15 cellular contexts compared by ENCODE assay signal in genomic region chr18:23870963-23871362, GRCh38.
DNase-seq lines count a peak whose midpoint lies in the region; ATAC-seq and TF ChIP-seq lines count a peak whose summit lies in the region.
"Had no signal": no experiment of that assay in that cellular context is flagged by ENCODE, and none has a peak within 500 bp of the region (broad histone marks: within the 10 kb centered on the region; RNA-seq: fewer than 3 reads in every experiment).

No MANE protein-coding gene starts in this region.

- H3K9me3 Mint-ChIP-seq in MCF 10A (ENCODE audit: unreplicated experiment) = no peaks in the 10 kb centered on the region
- H3K9me3 Mint-ChIP-seq in natural killer cell treated with Interleukin-12 subunit alpha and Interleukin-12 subunit beta and Interleukin-15 and Interleukin-18, amount 100 ng/mL, for 72 hours = no peaks in the 10 kb centered on the region

- WGBS in SK-N-SH (ENCODE audit: low lambda C conversion rate) = 77% methylated on average over 5 of the region's 5 CpGs

- H3K4me2 ChIP-seq in SK-N-SH = 0 out of 2 replicates have a peak overlapping the region, but pooled peaks have one; percentile 38
- H3K4me2 ChIP-seq: A549 had no signal

- H4K20me1 ChIP-seq in SK-N-SH (ENCODE audit: insufficient read depth) = no peaks in the 10 kb centered on the region

- no peaks in the 10 kb centered on the region for H3K79me2 ChIP-seq in SK-N-SH (ENCODE audit: insufficient read depth)
- H3K79me2 ChIP-seq: parathyroid adenoma had no signal

- H3K4me1 Mint-ChIP-seq in MCF 10A (ENCODE audit: insufficient read depth, unreplicated experiment) = peaks cover 31% of the 10 kb centered on the region
- peaks cover 32% of the 10 kb centered on the region in 2 donors for H3K4me1 Mint-ChIP-seq in natural killer cell treated with Interleukin-12 subunit alpha and Interleukin-12 subunit beta and Interleukin-15 and Interleukin-18, amount 100 ng/mL, for 72 hours (ENCODE audit: low read depth in 2 of 2)

- no peak for ATAC-seq in SK-N-SH treated with all-trans-retinoic acid at 6 μM for 48 hours
- ATAC-seq in natural killer cell treated with Interleukin-12 subunit alpha and Interleukin-12 subunit beta and Interleukin-15 and Interleukin-18, amount 100 ng/mL, for 72 hours = no peak
- no peak for ATAC-seq in HG02623 (IDR thresholded peaks at IDR 0.05; ENCODE audit: unreplicated experiment)
- ATAC-seq in HG02938 (IDR thresholded peaks at IDR 0.05; ENCODE audit: unreplicated experiment) = no peak
- ATAC-seq: A549 had no signal

- POLR2A ChIA-PET in SK-N-SH (lab: Yijun Ruan, JAX) (no interaction called here), MCF 10A (lab: Yijun Ruan, JAX) (interaction anchor here (0.7 to 6.1 kb wide), 11 partner anchors 11 to 418 kb away, joined by 3 to 170 read pairs (median 5); partner anchors contain the start of gene RIOK3)

- no peak for TF ChIP-seq EP300 in SK-N-SH (IDR thresholded peaks at IDR 0.05; ENCODE audit: borderline replicate concordance in 1 of 2, low read depth in 1 of 2, low read length in 1 of 2)

- H3F3A ChIP-seq in SK-N-SH (replicated peaks; ENCODE audit: insufficient read depth) = no peaks in the 10 kb centered on the region

- no TSS peak for BruUV-seq in MCF 10A (replicated peaks; lab: Mats Ljungman, UMichigan)

- H3K36me3 ChIP-seq in SK-N-SH (replicated peaks in 1 of 2; ENCODE audit: control insufficient read depth in 1 of 2, insufficient read depth in 2 of 2, low read length in 1 of 2) (no peaks in the 10 kb centered on the region), KOPT-K1 (ENCODE audit: insufficient read depth, low read length) (no peaks in the 10 kb centered on the region)
- H3K36me3 ChIP-seq: spleen, thyroid gland had no signal

- no peaks in the 10 kb centered on the region for H3K27me3 ChIP-seq in SK-N-SH (ENCODE audit: insufficient read depth)
- H3K27me3 ChIP-seq: spleen, thyroid gland had no signal

- no peaks in the 10 kb centered on the region for H3K9me2 ChIP-seq in SK-N-SH

- peak overlapping the region; percentile 98 for H3K27ac Mint-ChIP-seq in MCF 10A (ENCODE audit: low read depth, unreplicated experiment)
- H3K27ac Mint-ChIP-seq in natural killer cell treated with Interleukin-12 subunit alpha and Interleukin-12 subunit beta and Interleukin-15 and Interleukin-18, amount 100 ng/mL, for 72 hours = peak overlapping the region; percentile 12 to 81

- TF ChIP-seq RAD21 in SK-N-SH (IDR thresholded peaks at IDR 0.05; ENCODE audit: low read length) = no peak

- no peaks in the 10 kb centered on the region for H3K27me3 Mint-ChIP-seq in MCF 10A (ENCODE audit: insufficient read depth, unreplicated experiment)
- H3K27me3 Mint-ChIP-seq in natural killer cell treated with Interleukin-12 subunit alpha and Interleukin-12 subunit beta and Interleukin-15 and Interleukin-18, amount 100 ng/mL, for 72 hours = no peaks in the 10 kb centered on the region

- H3K36me3 Mint-ChIP-seq in MCF 10A (ENCODE audit: insufficient read depth, unreplicated experiment) = peaks cover 31% of the 10 kb centered on the region
- no peaks in the 10 kb centered on the region for H3K36me3 Mint-ChIP-seq in natural killer cell treated with Interleukin-12 subunit alpha and Interleukin-12 subunit beta and Interleukin-15 and Interleukin-18, amount 100 ng/mL, for 72 hours

- peaks cover 5 to 9% of the 10 kb centered on the region in 2 experiments; a peak in 2 of 4 replicates for H3K4me1 ChIP-seq in SK-N-SH (ENCODE audit: control insufficient read depth in 1 of 2, insufficient read depth in 2 of 2, low read depth in 1 of 2, low read length in 1 of 2)
- H3K4me1 ChIP-seq: parathyroid adenoma, thyroid gland had no signal

- H3K27ac ChIP-seq in SK-N-SH (ENCODE audit: low read depth in 2 of 2, low read length in 1 of 2) = no peak overlapping the region; a peak in 1 of 4 replicates
- H3K27ac ChIP-seq in KOPT-K1 (ENCODE audit: low read depth, low read length, poor library complexity, severe bottlenecking) = peak overlapping the region; percentile 44
- H3K27ac ChIP-seq: A549, parathyroid adenoma, thyroid gland had no signal

- DNase-seq in SK-N-SH = no peak
- peak; percentile 31 for DNase-seq in MCF 10A (ENCODE audit: unreplicated experiment)
- no peak for DNase-seq in natural killer cell treated with Interleukin-12 subunit alpha and Interleukin-12 subunit beta and Interleukin-15 and Interleukin-18, amount 100 ng/mL, for 72 hours (ENCODE audit: low spot score)
- DNase-seq in NK-92 (lab: John Stamatoyannopoulos, UW; ENCODE audit: unreplicated experiment) = no peak
- DNase-seq: cortex of kidney, mesendoderm, MV-4-11, thyroid gland had no signal

- CTCF ChIA-PET in SK-N-SH (lab: Yijun Ruan, JAX) (interaction anchor here (0.8 to 1.5 kb wide), 2 partner anchors 17 to 47 kb away, joined by 3 to 6 read pairs; no protein-coding TSS in a partner anchor), MCF 10A (lab: Yijun Ruan, JAX) (interaction anchor here (0.6 to 1.6 kb wide), 4 partner anchors 11 to 21 kb away, joined by 3 to 4 read pairs (median 3); no protein-coding TSS in a partner anchor)

- intact Hi-C loops in MCF 10A (cut with micrococcal nuclease) = no loop called here

- TF ChIP-seq CTCF in SK-N-SH (IDR thresholded peaks at IDR 0.05) (no peak), MCF 10A (IDR thresholded peaks at IDR 0.05; ENCODE audit: unreplicated experiment) (no peak)

- H3K9ac ChIP-seq in SK-N-SH = no peak overlapping the region
- H3K9ac ChIP-seq: parathyroid adenoma had no signal

- H2AFZ ChIP-seq in SK-N-SH (ENCODE audit: low read depth) = peak overlapping the region; percentile 27; the same call in 1 of the 2 replicates
- H2AFZ ChIP-seq: parathyroid adenoma had no signal

- H3K4me3 Mint-ChIP-seq in MCF 10A (ENCODE audit: unreplicated experiment) = peak overlapping the region; percentile 90
- H3K4me3 Mint-ChIP-seq in natural killer cell treated with Interleukin-12 subunit alpha and Interleukin-12 subunit beta and Interleukin-15 and Interleukin-18, amount 100 ng/mL, for 72 hours = peak overlapping the region; percentile 38

- H3K4me3 ChIP-seq in SK-N-SH (ENCODE audit: low read depth in 2 of 2, low read length in 1 of 2) = no peak overlapping the region
- H3K4me3 ChIP-seq: A549, spleen, thyroid gland had no signal

- H3K9me3 ChIP-seq in SK-N-SH = no peaks in the 10 kb centered on the region
- H3K9me3 ChIP-seq in KOPT-K1 (ENCODE audit: insufficient read depth, low read length, poor library complexity, severe bottlenecking) = no peaks in the 10 kb centered on the region
- H3K9me3 ChIP-seq: A549, spleen, thyroid gland had no signal

TF ChIP-seq in SK-N-SH, 30 proteins besides CTCF, POLR2A, EP300 and RAD21 (continues in another document):
- TF ChIP-seq MXI1 (IDR thresholded peaks at IDR 0.05; ENCODE audit: low read depth, low read length) (no peak), SIN3A (IDR thresholded peaks at IDR 0.05; ENCODE audit: borderline replicate concordance, low read depth, low read length) (no peak), CHD2 (IDR thresholded peaks at IDR 0.05; ENCODE audit: low read length, partially characterized antibody) (no peak)
- TF ChIP-seq, protein P1, sequence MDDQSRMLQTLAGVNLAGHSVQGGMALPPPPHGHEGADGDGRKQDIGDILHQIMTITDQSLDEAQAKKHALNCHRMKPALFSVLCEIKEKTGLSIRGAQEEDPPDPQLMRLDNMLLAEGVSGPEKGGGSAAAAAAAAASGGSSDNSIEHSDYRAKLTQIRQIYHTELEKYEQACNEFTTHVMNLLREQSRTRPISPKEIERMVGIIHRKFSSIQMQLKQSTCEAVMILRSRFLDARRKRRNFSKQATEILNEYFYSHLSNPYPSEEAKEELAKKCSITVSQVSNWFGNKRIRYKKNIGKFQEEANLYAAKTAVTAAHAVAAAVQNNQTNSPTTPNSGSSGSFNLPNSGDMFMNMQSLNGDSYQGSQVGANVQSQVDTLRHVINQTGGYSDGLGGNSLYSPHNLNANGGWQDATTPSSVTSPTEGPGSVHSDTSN (IDR thresholded peaks at IDR 0.05) = no peak

TF ChIP-seq in SK-N-SH treated with all-trans-retinoic acid at 6 μM for 48 hours, 23 proteins besides CTCF, POLR2A, EP300 and RAD21 (continues in another document):
- TF ChIP-seq ZFP30 (CRISPR knock-in tag; IDR thresholded peaks at IDR 0.05) (no peak), ZFP3 (CRISPR knock-in tag; IDR thresholded peaks at IDR 0.05) (no peak), ZNF565 (CRISPR knock-in tag; conservative IDR thresholded peaks at IDR 0.05; ENCODE audit: low read depth) (no peak), CSDC2 (CRISPR knock-in tag; IDR thresholded peaks at IDR 0.05) (no peak), OSR1 (CRISPR knock-in tag; IDR thresholded peaks at IDR 0.05) (no peak)
- TF ChIP-seq, protein P2, sequence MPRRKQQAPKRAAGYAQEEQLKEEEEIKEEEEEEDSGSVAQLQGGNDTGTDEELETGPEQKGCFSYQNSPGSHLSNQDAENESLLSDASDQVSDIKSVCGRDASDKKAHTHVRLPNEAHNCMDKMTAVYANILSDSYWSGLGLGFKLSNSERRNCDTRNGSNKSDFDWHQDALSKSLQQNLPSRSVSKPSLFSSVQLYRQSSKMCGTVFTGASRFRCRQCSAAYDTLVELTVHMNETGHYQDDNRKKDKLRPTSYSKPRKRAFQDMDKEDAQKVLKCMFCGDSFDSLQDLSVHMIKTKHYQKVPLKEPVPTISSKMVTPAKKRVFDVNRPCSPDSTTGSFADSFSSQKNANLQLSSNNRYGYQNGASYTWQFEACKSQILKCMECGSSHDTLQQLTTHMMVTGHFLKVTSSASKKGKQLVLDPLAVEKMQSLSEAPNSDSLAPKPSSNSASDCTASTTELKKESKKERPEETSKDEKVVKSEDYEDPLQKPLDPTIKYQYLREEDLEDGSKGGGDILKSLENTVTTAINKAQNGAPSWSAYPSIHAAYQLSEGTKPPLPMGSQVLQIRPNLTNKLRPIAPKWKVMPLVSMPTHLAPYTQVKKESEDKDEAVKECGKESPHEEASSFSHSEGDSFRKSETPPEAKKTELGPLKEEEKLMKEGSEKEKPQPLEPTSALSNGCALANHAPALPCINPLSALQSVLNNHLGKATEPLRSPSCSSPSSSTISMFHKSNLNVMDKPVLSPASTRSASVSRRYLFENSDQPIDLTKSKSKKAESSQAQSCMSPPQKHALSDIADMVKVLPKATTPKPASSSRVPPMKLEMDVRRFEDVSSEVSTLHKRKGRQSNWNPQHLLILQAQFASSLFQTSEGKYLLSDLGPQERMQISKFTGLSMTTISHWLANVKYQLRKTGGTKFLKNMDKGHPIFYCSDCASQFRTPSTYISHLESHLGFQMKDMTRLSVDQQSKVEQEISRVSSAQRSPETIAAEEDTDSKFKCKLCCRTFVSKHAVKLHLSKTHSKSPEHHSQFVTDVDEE (CRISPR knock-in tag; IDR thresholded peaks at IDR 0.05) = no peak
